In genomic region chr6:45314146-45314545, GRCh38 we compare ENCODE assay signal across 25 cellular contexts. TPM values are rescaled to one million over a fixed set of nuclear protein-coding genes. Genes with fewer than 3 reads are reported as not detected.
"Had no signal": no experiment of that assay in that cellular context is flagged by ENCODE, and none has a peak within 500 bp of the region (broad histone marks: within the 10 kb centered on the region; RNA-seq: fewer than 3 reads in every experiment).

No MANE protein-coding gene starts in this region.

- H3K9me3 ChIP-seq: gastrocnemius medialis, mucosa of descending colon, neutrophil, prostate gland, sigmoid colon, thoracic aorta, uterus had no signal

- DNase-seq: activated B cell treated with CpG ODN at 0.5 μM for 24 hours; activated CD4-positive, alpha-beta T cell treated with anti-CD3 and anti-CD28 coated beads, Interleukin-2, amount 50 U/mL, for 1 hour; activated CD8-positive, alpha-beta T cell treated with anti-CD3 and anti-CD28 coated beads for 36 hours; activated naive CD8-positive, alpha-beta T cell treated with anti-CD3 and anti-CD28 coated beads, Interleukin-2, amount 50 U/mL, for 24 hours; activated T-cell treated with anti-CD3 and anti-CD28 coated beads, Interleukin-2, amount 50 U/mL, for 4 hours; amygdala; effector CD4-positive, alpha-beta T cell; gastrocnemius medialis; glutamatergic neuron; left cardiac atrium; left ventricle myocardium superior; mucosa of descending colon; ovary; retina; sigmoid colon; small intestine; stimulated activated CD4-positive, alpha-beta T cell treated with anti-CD3 and anti-CD28 coated beads, Interleukin-4, amount 100 ng/mL, for 24 hours; trophoblast cell; uterus had no signal

- ATAC-seq: activated CD8-positive, alpha-beta T cell treated with anti-CD3 and anti-CD28 coated beads for 36 hours; activated naive CD8-positive, alpha-beta T cell treated with anti-CD3 and anti-CD28 coated beads, Interleukin-2, amount 50 U/mL, for 24 hours; activated T-cell treated with anti-CD3 and anti-CD28 coated beads, Interleukin-2, amount 50 U/mL, for 4 hours; activated T-helper 17 cell treated with anti-CD3 and anti-CD28 coated beads, Interleukin-2, amount 50 U/mL, for 72 hours; gastrocnemius medialis; left cardiac atrium; left ventricle myocardium superior; mucosa of descending colon; stimulated activated effector memory CD8-positive, alpha-beta T cell treated with anti-CD3 and anti-CD28 coated beads, Interleukin-12 subunit alpha, Interleukin-12 subunit beta, amount 100 ng/mL, for 72 hours had no signal

- H3K4me1 ChIP-seq: gastrocnemius medialis, prostate gland, sigmoid colon, uterus had no signal

- H3K4me3 ChIP-seq: gastrocnemius medialis, mucosa of descending colon, ovary, prostate gland, sigmoid colon, thoracic aorta, uterus had no signal

- H3K27me3 ChIP-seq: gastrocnemius medialis, neutrophil, ovary, sigmoid colon, uterus had no signal

- H3K27ac ChIP-seq: gastrocnemius medialis, neutrophil, ovary, prostate gland, sigmoid colon, thoracic aorta, uterus had no signal

- H3K36me3 ChIP-seq: gastrocnemius medialis, neutrophil, ovary, prostate gland, sigmoid colon, thoracic aorta, uterus had no signal

RNA-seq across cellular contexts. Expression of gene RUNX2, which starts 14.0 kb away (rescaled TPM):
- total RNA-seq: lung microvascular endothelial cell had no signal
